Comparison of ENCODE assay signal across 1 cellular context in the genomic region with DNA sequence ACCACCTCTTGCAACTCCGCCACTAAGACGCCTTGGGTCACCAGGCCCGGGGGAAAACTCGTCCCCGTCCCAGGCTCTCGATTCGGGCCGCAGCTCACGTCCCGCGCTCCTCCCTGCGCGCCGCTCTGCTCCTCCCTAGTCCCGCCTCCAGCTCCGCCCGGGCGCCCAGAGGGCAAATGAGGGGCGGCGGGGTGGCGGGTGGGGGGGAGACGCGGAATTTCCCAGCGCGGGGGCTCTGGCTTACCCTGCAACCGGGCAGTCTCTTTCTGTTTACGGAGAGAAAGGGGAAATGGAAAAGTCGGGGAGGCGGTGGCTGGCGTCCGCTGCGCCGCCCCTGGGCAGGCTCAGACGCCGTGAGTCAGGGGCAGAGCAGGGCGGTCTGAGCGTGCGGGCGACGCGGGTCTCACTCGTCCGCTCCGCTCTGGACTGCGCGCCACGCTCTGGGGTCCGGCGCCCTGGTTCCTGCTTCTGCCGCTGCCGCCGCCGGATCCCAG.
A peak's percentile ranks its signal among the peaks of the same experiment; 100 is the strongest.
TF ChIP-seq lines count a peak whose summit lies in the region.

TSS of gene MAP3K8 (plus strand) at position 406 of the 494 bp plus-strand sequence. CDS start 4,755 bp downstream, outside the sequence.

TF ChIP-seq in SK-N-SH, 30 proteins besides CTCF, POLR2A, EP300 and RAD21 (continued from another document):
- 0 out of 2 replicates have a peak, but pooled peaks have one; percentile 18 for TF ChIP-seq ELF1 (IDR thresholded peaks at IDR 0.05)
- no peak for TF ChIP-seq FOXM1 (IDR thresholded peaks at IDR 0.05; ENCODE audit: low read depth)
- TF ChIP-seq, protein P1, sequence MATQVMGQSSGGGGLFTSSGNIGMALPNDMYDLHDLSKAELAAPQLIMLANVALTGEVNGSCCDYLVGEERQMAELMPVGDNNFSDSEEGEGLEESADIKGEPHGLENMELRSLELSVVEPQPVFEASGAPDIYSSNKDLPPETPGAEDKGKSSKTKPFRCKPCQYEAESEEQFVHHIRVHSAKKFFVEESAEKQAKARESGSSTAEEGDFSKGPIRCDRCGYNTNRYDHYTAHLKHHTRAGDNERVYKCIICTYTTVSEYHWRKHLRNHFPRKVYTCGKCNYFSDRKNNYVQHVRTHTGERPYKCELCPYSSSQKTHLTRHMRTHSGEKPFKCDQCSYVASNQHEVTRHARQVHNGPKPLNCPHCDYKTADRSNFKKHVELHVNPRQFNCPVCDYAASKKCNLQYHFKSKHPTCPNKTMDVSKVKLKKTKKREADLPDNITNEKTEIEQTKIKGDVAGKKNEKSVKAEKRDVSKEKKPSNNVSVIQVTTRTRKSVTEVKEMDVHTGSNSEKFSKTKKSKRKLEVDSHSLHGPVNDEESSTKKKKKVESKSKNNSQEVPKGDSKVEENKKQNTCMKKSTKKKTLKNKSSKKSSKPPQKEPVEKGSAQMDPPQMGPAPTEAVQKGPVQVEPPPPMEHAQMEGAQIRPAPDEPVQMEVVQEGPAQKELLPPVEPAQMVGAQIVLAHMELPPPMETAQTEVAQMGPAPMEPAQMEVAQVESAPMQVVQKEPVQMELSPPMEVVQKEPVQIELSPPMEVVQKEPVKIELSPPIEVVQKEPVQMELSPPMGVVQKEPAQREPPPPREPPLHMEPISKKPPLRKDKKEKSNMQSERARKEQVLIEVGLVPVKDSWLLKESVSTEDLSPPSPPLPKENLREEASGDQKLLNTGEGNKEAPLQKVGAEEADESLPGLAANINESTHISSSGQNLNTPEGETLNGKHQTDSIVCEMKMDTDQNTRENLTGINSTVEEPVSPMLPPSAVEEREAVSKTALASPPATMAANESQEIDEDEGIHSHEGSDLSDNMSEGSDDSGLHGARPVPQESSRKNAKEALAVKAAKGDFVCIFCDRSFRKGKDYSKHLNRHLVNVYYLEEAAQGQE (IDR thresholded peaks at IDR 0.05; ENCODE audit: low read depth, low read length), result peak; percentile 34; the same call in 1 of the 2 replicates
- no peak for TF ChIP-seq SMC3 (IDR thresholded peaks at IDR 0.05; ENCODE audit: low read depth, low read length)
- TF ChIP-seq USF2 (IDR thresholded peaks at IDR 0.05; ENCODE audit: borderline replicate concordance, low read depth, low read length), result no peak
